12 cellular contexts compared by ENCODE assay signal in the genomic region with DNA sequence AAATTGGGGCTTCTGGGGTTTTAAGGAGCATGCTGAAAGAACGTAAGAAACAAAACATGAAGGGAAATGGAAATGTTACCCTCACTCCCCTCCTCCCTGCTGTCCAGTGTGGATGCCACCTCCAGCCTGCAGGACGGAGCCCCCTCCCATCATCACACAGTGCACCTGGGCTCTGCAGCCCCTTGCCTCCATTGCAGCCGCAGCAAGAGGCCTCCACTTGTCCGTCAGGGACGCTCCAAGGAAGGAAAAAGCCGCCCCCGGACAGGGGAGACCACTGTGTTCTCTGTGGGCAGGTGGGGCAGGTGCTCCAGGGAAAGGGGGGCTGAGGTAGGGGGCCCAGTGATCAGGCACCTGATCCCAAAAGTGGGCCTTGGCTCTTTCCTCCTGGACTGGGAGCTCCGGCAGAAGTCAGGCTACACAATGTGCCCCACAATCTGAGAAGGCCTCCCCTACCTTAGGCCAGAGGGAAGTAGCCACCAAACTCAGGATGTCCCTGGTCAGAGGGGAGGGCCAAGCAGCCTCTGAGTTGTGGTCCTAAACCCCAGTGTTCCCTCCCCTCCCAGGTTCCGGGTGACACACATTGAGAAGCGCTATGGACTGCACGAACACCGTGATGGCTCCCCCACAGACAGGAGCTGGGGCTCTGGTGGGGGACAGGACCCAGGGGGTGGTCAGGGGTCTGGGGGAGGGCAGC.
"Had no signal": no experiment of that assay in that cellular context is flagged by ENCODE, and none has a peak within 500 bp of the region (broad histone marks: within the 10 kb centered on the region; RNA-seq: fewer than 3 reads in every experiment).

No MANE protein-coding gene starts in this region.

- H3K27me3 ChIP-seq: pancreas, thyroid gland had no signal

- H3K9me3 Mint-ChIP-seq: activated B cell treated with CpG ODN at 0.5 μM for 24 hours; stimulated activated effector memory CD8-positive, alpha-beta T cell treated with anti-CD3 and anti-CD28 coated beads, Interleukin-12 subunit alpha, Interleukin-12 subunit beta, amount 100 ng/mL, for 72 hours had no signal

- H3K27me3 Mint-ChIP-seq: activated B cell treated with CpG ODN at 0.5 μM for 24 hours had no signal

- H3K27ac ChIP-seq: esophagus muscularis mucosa, pancreas, thyroid gland had no signal

- DNase-seq: activated B cell treated with CpG ODN at 0.5 μM for 24 hours; activated naive CD4-positive, alpha-beta T cell treated with Interleukin-2 at 50 U/mL for 16 hours; caudate nucleus; midbrain; stimulated activated CD4-positive, alpha-beta T cell treated with anti-CD3 and anti-CD28 coated beads, Interleukin-12 subunit alpha, Interleukin-12 subunit beta, amount 100 ng/mL, for 4 hours; stimulated activated CD4-positive, alpha-beta T cell treated with anti-CD3 and anti-CD28 coated beads, Interleukin-2, amount 100 ng/mL, for 24 hours; T-helper 2 cell had no signal

- ATAC-seq: pancreas; stimulated activated effector memory CD8-positive, alpha-beta T cell treated with anti-CD3 and anti-CD28 coated beads, Interleukin-12 subunit alpha, Interleukin-12 subunit beta, amount 100 ng/mL, for 72 hours had no signal

- H3K9me3 ChIP-seq: pancreas, thyroid gland had no signal

- H3K4me3 Mint-ChIP-seq: activated B cell treated with CpG ODN at 0.5 μM for 24 hours had no signal

- H3K36me3 ChIP-seq: pancreas, thyroid gland had no signal

- H3K4me3 ChIP-seq: esophagus muscularis mucosa, lung, pancreas, thyroid gland had no signal
